1 cellular context compared by ENCODE assay signal in the genomic region with DNA sequence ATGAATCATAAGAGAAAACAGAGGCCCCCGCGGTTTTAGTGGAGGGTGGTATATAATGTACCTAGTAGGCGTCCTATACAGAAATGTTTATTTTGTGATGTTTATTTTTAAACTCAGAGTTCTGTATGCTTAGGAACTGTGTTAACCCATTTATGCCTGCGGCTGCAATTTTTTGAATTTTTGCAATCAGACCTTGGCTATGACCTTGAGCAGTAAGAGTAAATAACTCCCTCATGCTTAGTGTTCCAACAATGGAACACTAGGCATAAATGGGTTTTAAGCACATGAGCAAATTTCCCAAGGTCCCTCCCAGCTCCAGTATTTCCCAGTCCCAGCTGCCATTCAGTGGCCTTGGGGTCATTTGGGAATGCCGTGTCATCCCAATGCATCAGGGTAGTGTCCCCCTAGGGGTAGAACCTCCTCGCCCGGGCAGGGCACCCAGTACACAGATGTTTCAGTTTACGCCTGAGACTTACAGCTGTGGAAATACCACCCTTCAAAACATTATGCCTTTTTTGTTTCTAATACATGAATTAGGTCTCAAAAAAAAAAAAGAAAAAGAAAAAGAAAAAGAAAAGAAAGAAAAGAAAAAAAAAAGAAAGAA.
TF ChIP-seq lines count a peak whose summit lies in the region.

No MANE protein-coding gene starts in this region.

TF ChIP-seq in HepG2, 621 proteins besides CTCF, POLR2A, EP300 and RAD21:
- TF ChIP-seq, protein P1, sequence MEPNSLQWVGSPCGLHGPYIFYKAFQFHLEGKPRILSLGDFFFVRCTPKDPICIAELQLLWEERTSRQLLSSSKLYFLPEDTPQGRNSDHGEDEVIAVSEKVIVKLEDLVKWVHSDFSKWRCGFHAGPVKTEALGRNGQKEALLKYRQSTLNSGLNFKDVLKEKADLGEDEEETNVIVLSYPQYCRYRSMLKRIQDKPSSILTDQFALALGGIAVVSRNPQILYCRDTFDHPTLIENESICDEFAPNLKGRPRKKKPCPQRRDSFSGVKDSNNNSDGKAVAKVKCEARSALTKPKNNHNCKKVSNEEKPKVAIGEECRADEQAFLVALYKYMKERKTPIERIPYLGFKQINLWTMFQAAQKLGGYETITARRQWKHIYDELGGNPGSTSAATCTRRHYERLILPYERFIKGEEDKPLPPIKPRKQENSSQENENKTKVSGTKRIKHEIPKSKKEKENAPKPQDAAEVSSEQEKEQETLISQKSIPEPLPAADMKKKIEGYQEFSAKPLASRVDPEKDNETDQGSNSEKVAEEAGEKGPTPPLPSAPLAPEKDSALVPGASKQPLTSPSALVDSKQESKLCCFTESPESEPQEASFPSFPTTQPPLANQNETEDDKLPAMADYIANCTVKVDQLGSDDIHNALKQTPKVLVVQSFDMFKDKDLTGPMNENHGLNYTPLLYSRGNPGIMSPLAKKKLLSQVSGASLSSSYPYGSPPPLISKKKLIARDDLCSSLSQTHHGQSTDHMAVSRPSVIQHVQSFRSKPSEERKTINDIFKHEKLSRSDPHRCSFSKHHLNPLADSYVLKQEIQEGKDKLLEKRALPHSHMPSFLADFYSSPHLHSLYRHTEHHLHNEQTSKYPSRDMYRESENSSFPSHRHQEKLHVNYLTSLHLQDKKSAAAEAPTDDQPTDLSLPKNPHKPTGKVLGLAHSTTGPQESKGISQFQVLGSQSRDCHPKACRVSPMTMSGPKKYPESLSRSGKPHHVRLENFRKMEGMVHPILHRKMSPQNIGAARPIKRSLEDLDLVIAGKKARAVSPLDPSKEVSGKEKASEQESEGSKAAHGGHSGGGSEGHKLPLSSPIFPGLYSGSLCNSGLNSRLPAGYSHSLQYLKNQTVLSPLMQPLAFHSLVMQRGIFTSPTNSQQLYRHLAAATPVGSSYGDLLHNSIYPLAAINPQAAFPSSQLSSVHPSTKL (CRISPR knock-in tag; IDR thresholded peaks at IDR 0.05): peak; percentile 16; the same call in 1 of the 2 replicates
- TF ChIP-seq ZNF589 (CRISPR knock-in tag; conservative IDR thresholded peaks at IDR 0.05): no peak
- TF ChIP-seq ZNF839 (CRISPR knock-in tag; IDR thresholded peaks at IDR 0.05; ENCODE audit: borderline replicate concordance): no peak
- TF ChIP-seq ZNF747 (CRISPR knock-in tag; IDR thresholded peaks at IDR 0.05; ENCODE audit: borderline replicate concordance): no peak
- no peak for TF ChIP-seq SOX6 (IDR thresholded peaks at IDR 0.05)
- TF ChIP-seq SOX6 (CRISPR knock-in tag; IDR thresholded peaks at IDR 0.05): peak; percentile 24; the same call in 1 of the 2 replicates
- TF ChIP-seq ZNF652 (CRISPR knock-in tag; IDR thresholded peaks at IDR 0.05; ENCODE audit: borderline replicate concordance, low read depth): peak; percentile 84; the same call in 1 of the 2 replicates
- no peak for TF ChIP-seq SOX13 (IDR thresholded peaks at IDR 0.05)
- TF ChIP-seq SOX13 (CRISPR knock-in tag; conservative IDR thresholded peaks at IDR 0.05 in 1 of 2, IDR thresholded peaks at IDR 0.05 in 1 of 2): peak in 1 of 2 experiments; percentile 51; a peak in 1 of 4 replicates
- TF ChIP-seq ZBTB42 (CRISPR knock-in tag; IDR thresholded peaks at IDR 0.05): no peak
- TF ChIP-seq SOX5 (CRISPR knock-in tag; IDR thresholded peaks at IDR 0.05; ENCODE audit: borderline replicate concordance): 0 out of 2 replicates have a peak, but pooled peaks have one; percentile 10
- no peak for TF ChIP-seq RXRA (CRISPR knock-in tag; IDR thresholded peaks at IDR 0.05)
- TF ChIP-seq ZNF644 (CRISPR knock-in tag; IDR thresholded peaks at IDR 0.05; ENCODE audit: low read depth): 0 out of 2 replicates have a peak, but pooled peaks have one; percentile 26
- TF ChIP-seq, protein P2, sequence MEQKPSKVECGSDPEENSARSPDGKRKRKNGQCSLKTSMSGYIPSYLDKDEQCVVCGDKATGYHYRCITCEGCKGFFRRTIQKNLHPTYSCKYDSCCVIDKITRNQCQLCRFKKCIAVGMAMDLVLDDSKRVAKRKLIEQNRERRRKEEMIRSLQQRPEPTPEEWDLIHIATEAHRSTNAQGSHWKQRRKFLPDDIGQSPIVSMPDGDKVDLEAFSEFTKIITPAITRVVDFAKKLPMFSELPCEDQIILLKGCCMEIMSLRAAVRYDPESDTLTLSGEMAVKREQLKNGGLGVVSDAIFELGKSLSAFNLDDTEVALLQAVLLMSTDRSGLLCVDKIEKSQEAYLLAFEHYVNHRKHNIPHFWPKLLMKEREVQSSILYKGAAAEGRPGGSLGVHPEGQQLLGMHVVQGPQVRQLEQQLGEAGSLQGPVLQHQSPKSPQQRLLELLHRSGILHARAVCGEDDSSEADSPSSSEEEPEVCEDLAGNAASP (CRISPR knock-in tag; IDR thresholded peaks at IDR 0.05; ENCODE audit: borderline replicate concordance): no peak
- TF ChIP-seq THAP11 (CRISPR knock-in tag; IDR thresholded peaks at IDR 0.05): no peak
- TF ChIP-seq MBNL3 (CRISPR knock-in tag; conservative IDR thresholded peaks at IDR 0.05): no peak
